Comparison of ENCODE assay signal across 1 cellular context in genomic region chr5:6449465-6450158, GRCh38.
TF ChIP-seq lines count a peak whose summit lies in the region.

No MANE protein-coding gene starts in this region.

TF ChIP-seq in SK-N-SH, 30 proteins besides CTCF, POLR2A, EP300 and RAD21 (continued from another document):
- no peak for TF ChIP-seq ZBTB33 (IDR thresholded peaks at IDR 0.05; ENCODE audit: borderline replicate concordance, low read depth)
- no peak for TF ChIP-seq PBX3 (IDR thresholded peaks at IDR 0.05)
- TF ChIP-seq YY1 (IDR thresholded peaks at IDR 0.05; ENCODE audit: low read depth): no peak
- no peak for TF ChIP-seq TEAD4 (IDR thresholded peaks at IDR 0.05; ENCODE audit: borderline replicate concordance, insufficient read depth)
- no peak for TF ChIP-seq SIN3A (IDR thresholded peaks at IDR 0.05; ENCODE audit: borderline replicate concordance, low read depth, low read length)
- TF ChIP-seq RXRA (IDR thresholded peaks at IDR 0.05; ENCODE audit: borderline replicate concordance, low read depth): no peak
- no peak for TF ChIP-seq JUND (IDR thresholded peaks at IDR 0.05)
- no peak for TF ChIP-seq MXI1 (IDR thresholded peaks at IDR 0.05; ENCODE audit: low read depth, low read length)
- no peak for TF ChIP-seq FOXJ3 (CRISPR knock-in tag; IDR thresholded peaks at IDR 0.05)
- no peak for TF ChIP-seq GATA2 (CRISPR knock-in tag; IDR thresholded peaks at IDR 0.05)
- no peak for TF ChIP-seq FOXM1 (IDR thresholded peaks at IDR 0.05; ENCODE audit: low read depth)
- no peak for TF ChIP-seq MAX (IDR thresholded peaks at IDR 0.05; ENCODE audit: low read depth)
TF ChIP-seq in SK-N-SH: peak in this region for 0.
